In the genomic region with DNA sequence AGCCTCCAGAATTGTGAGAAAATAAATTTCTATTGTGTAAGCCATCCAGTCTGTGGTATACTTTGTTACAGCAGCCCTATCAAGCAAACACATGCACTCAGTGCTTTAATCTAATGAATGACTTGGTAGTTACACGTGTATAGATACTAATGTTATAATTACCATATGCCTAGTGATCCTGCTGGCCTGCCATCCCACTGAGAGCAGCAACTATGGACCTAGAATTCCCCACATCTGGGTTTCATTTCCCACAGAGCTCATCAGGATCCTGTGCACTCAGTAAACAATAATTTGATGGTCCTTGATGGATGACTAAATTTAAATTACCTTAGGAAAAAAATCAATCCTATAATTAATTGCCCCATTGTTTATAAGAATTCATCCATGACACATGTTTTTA, we compare ENCODE assay signal across 12 cellular contexts.
DNase-seq lines count a peak whose midpoint lies in the region; ATAC-seq and TF ChIP-seq lines count a peak whose summit lies in the region.
"Had no signal": no experiment of that assay in that cellular context is flagged by ENCODE, and none has a peak within 500 bp of the region (broad histone marks: within the 10 kb centered on the region; RNA-seq: fewer than 3 reads in every experiment).

No MANE protein-coding gene starts in this region.

- WGBS in esophagus muscularis mucosa: 9% methylated on average over 1 of the region's 1 CpG
- WGBS in psoas muscle, 3 donors: 22 to 32% (median 30%) methylated on average over 1 of the region's 1 CpG

- TF ChIP-seq POLR2A in esophagus muscularis mucosa (IDR thresholded peaks at IDR 0.05; ENCODE audit: low read depth): no peak

- H3K36me3 ChIP-seq in esophagus muscularis mucosa (no peaks in the 10 kb centered on the region), psoas muscle (ENCODE audit: insufficient read depth in 1 of 2, low read depth in 1 of 2) (no peaks in the 10 kb centered on the region)
- H3K36me3 ChIP-seq: adrenal gland had no signal

- DNase-seq in AG20443 (ENCODE audit: low spot score): peak; percentile 19
- peak; percentile 52 for DNase-seq in NCI-H1417 treated with DMSO at 0.1 percent for 48 hours (lab: John Stamatoyannopoulos, UW)
- no peak for DNase-seq in esophagus muscularis mucosa (ENCODE audit: extremely low spot score)
- DNase-seq in psoas muscle: no peak
- no peak for DNase-seq in activated CD8-positive, alpha-beta T cell treated with anti-CD3 and anti-CD28 coated beads for 36 hours
- DNase-seq in activated CD4-positive, alpha-beta T cell treated with anti-CD3 and anti-CD28 coated beads, Interleukin-2, amount 10 ng/mL, durations not matched to agents 24 days and 14 days: no peak
- no peak for DNase-seq in activated CD4-positive, alpha-beta T cell treated with anti-CD3 and anti-CD28 coated beads, Interleukin-2, amount 50 U/mL, for 1 hour
- DNase-seq: NCI-H1105 had no signal

- no peaks in the 10 kb centered on the region for H3K9me3 ChIP-seq in esophagus muscularis mucosa
- no peaks in the 10 kb centered on the region for H3K9me3 ChIP-seq in psoas muscle
- H3K9me3 ChIP-seq: adrenal gland had no signal

- H3K4me1 ChIP-seq in esophagus muscularis mucosa (peaks cover 8 to 66% (median 58%) of the 10 kb centered on the region in 4 donors), psoas muscle (no peaks in the 10 kb centered on the region)

- H3K27me3 Mint-ChIP-seq in activated CD8-positive, alpha-beta T cell treated with anti-CD3 and anti-CD28 coated beads for 36 hours: no peaks in the 10 kb centered on the region
- no peaks in the 10 kb centered on the region for H3K27me3 Mint-ChIP-seq in activated CD4-positive, alpha-beta T cell treated with anti-CD3 and anti-CD28 coated beads, Interleukin-2, amount 10 ng/mL, durations not matched to agents 24 days and 14 days
- H3K27me3 Mint-ChIP-seq: CD4-positive, alpha-beta memory T cell had no signal

- H3K4me1 Mint-ChIP-seq in activated CD8-positive, alpha-beta T cell treated with anti-CD3 and anti-CD28 coated beads for 36 hours (ENCODE audit: low read depth): no peaks in the 10 kb centered on the region
- peaks cover 5% of the 10 kb centered on the region for H3K4me1 Mint-ChIP-seq in activated CD4-positive, alpha-beta T cell treated with anti-CD3 and anti-CD28 coated beads, Interleukin-2, amount 10 ng/mL, durations not matched to agents 24 days and 14 days

- TF ChIP-seq CTCF in esophagus muscularis mucosa (IDR thresholded peaks at IDR 0.05) (no peak), psoas muscle (IDR thresholded peaks at IDR 0.05) (no peak)
- TF ChIP-seq CTCF in activated CD8-positive, alpha-beta T cell treated with anti-CD3 and anti-CD28 coated beads for 36 hours (IDR thresholded peaks at IDR 0.05): no peak

- no peaks in the 10 kb centered on the region for H3K36me3 Mint-ChIP-seq in activated CD8-positive, alpha-beta T cell treated with anti-CD3 and anti-CD28 coated beads for 36 hours (ENCODE audit: low read depth)
- no peaks in the 10 kb centered on the region for H3K36me3 Mint-ChIP-seq in activated CD4-positive, alpha-beta T cell treated with anti-CD3 and anti-CD28 coated beads, Interleukin-2, amount 10 ng/mL, durations not matched to agents 24 days and 14 days (ENCODE audit: low read depth)
- H3K36me3 Mint-ChIP-seq: CD4-positive, alpha-beta memory T cell had no signal

- POLR2A ChIA-PET in activated CD8-positive, alpha-beta T cell treated with anti-CD3 and anti-CD28 coated beads for 36 hours (lab: Charles Lee): no interaction called here

- CTCF ChIA-PET in activated CD8-positive, alpha-beta T cell treated with anti-CD3 and anti-CD28 coated beads for 36 hours (lab: Charles Lee): interaction anchor here (1.4 kb wide), 1 partner anchor 15 kb away, joined by 3 read pairs; no protein-coding TSS in a partner anchor

- H3K27me3 ChIP-seq in esophagus muscularis mucosa (no peaks in the 10 kb centered on the region), psoas muscle (ENCODE audit: insufficient read depth in 3 of 3, low read length in 2 of 3) (no peaks in the 10 kb centered on the region)
- H3K27me3 ChIP-seq: adrenal gland had no signal

- no peak for TF ChIP-seq EP300 in esophagus muscularis mucosa (IDR thresholded peaks at IDR 0.05)

- H3K9me3 Mint-ChIP-seq in activated CD8-positive, alpha-beta T cell treated with anti-CD3 and anti-CD28 coated beads for 36 hours: no peaks in the 10 kb centered on the region
- no peaks in the 10 kb centered on the region for H3K9me3 Mint-ChIP-seq in activated CD4-positive, alpha-beta T cell treated with anti-CD3 and anti-CD28 coated beads, Interleukin-2, amount 10 ng/mL, durations not matched to agents 24 days and 14 days
- H3K9me3 Mint-ChIP-seq: stimulated activated naive CD8-positive, alpha-beta T cell treated with anti-CD3 and anti-CD28 coated beads, Interleukin-15, Interleukin-2, amounts not matched to agents 100 ng/mL and 50 ng/mL, for 24 hours had no signal

- H3K27ac ChIP-seq in esophagus muscularis mucosa (replicated peaks in 1 of 4): peak overlapping the region; percentile 85 to 88 (median 86)
- peak overlapping the region; percentile 6 for H3K27ac ChIP-seq in psoas muscle

- H3K27ac Mint-ChIP-seq in activated CD8-positive, alpha-beta T cell treated with anti-CD3 and anti-CD28 coated beads for 36 hours: no peak overlapping the region
- H3K27ac Mint-ChIP-seq in activated CD4-positive, alpha-beta T cell treated with anti-CD3 and anti-CD28 coated beads, Interleukin-2, amount 10 ng/mL, durations not matched to agents 24 days and 14 days: no peak overlapping the region
- H3K27ac Mint-ChIP-seq: stimulated activated naive CD8-positive, alpha-beta T cell treated with anti-CD3 and anti-CD28 coated beads, Interleukin-15, Interleukin-2, amounts not matched to agents 100 ng/mL and 50 ng/mL, for 24 hours had no signal

- no peak for ATAC-seq in psoas muscle
- ATAC-seq in activated CD8-positive, alpha-beta T cell treated with anti-CD3 and anti-CD28 coated beads for 36 hours: no peak
- no peak for ATAC-seq in GM21515 (IDR thresholded peaks at IDR 0.05; ENCODE audit: unreplicated experiment)

- intact Hi-C loops in esophagus muscularis mucosa (cut with DNase I): no loop called here
- intact Hi-C loops in psoas muscle (cut with DNase I): no loop called here
- intact Hi-C loops in activated CD8-positive, alpha-beta T cell treated with anti-CD3 and anti-CD28 coated beads for 36 hours (cut with micrococcal nuclease): no loop called here
- intact Hi-C loops in activated CD4-positive, alpha-beta T cell treated with anti-CD3 and anti-CD28 coated beads, Interleukin-2, amount 10 ng/mL, durations not matched to agents 24 days and 14 days (cut with micrococcal nuclease): no loop called here

- no peak overlapping the region for H3K4me3 Mint-ChIP-seq in activated CD8-positive, alpha-beta T cell treated with anti-CD3 and anti-CD28 coated beads for 36 hours
- H3K4me3 Mint-ChIP-seq in activated CD4-positive, alpha-beta T cell treated with anti-CD3 and anti-CD28 coated beads, Interleukin-2, amount 10 ng/mL, durations not matched to agents 24 days and 14 days: no peak overlapping the region
- H3K4me3 Mint-ChIP-seq: CD4-positive, alpha-beta memory T cell; stimulated activated naive CD8-positive, alpha-beta T cell treated with anti-CD3 and anti-CD28 coated beads, Interleukin-15, Interleukin-2, amounts not matched to agents 100 ng/mL and 50 ng/mL, for 24 hours had no signal

- peak overlapping the region; percentile 24 to 43 (median 29) for H3K4me3 ChIP-seq in esophagus muscularis mucosa
- no peak overlapping the region for H3K4me3 ChIP-seq in psoas muscle
- H3K4me3 ChIP-seq: adrenal gland had no signal

Comparison
In these comparisons a context has a peak if more than half of its experiments do, and no peak if none do; other contexts are left out.
1. DNase-seq: peak in AG20443 (single experiment) and NCI-H1417 treated with DMSO at 0.1 percent for 48 hours (single experiment); none in esophagus muscularis mucosa (single experiment), psoas muscle (0 of 2), activated CD8-positive, alpha-beta T cell treated with anti-CD3 and anti-CD28 coated beads for 36 hours (single experiment), activated CD4-positive, alpha-beta T cell treated with anti-CD3 and anti-CD28 coated beads, Interleukin-2, amount 10 ng/mL, durations not matched to agents 24 days and 14 days (single experiment) and activated CD4-positive, alpha-beta T cell treated with anti-CD3 and anti-CD28 coated beads, Interleukin-2, amount 50 U/mL, for 1 hour (single experiment).